Comparison of ENCODE assay signal across 8 cellular contexts in genomic region chr4:153114771-153115321, GRCh38.
DNase-seq lines count a peak whose midpoint lies in the region; ATAC-seq and TF ChIP-seq lines count a peak whose summit lies in the region.

No MANE protein-coding gene starts in this region.

- peak; percentile 70 for DNase-seq in Jurkat, Clone E6-1 (ENCODE audit: low read depth, low spot score)
- peak; percentile 40 for DNase-seq in activated CD8-positive, alpha-beta T cell treated with anti-CD3 and anti-CD28 coated beads, Interleukin-2, amount 10 ng/mL, durations not matched to agents 7 days and 5 days
- DNase-seq in fibroblast of mammary gland (ENCODE audit: low read depth) (peak; percentile 83), psoas muscle (no peak), NCI-H2171 treated with DMSO at 0.1 percent for 48 hours (lab: John Stamatoyannopoulos, UW) (no peak), NCI-H146 treated with DMSO at 0.1 percent for 48 hours (lab: John Stamatoyannopoulos, UW; ENCODE audit: unreplicated experiment) (no peak), right lobe of liver (no peak)
- DNase-seq in stimulated activated CD8-positive, alpha-beta memory T cell treated with anti-CD3 and anti-CD28 coated beads, Interleukin-15, amount 100 ng/mL, for 1 hour (ENCODE audit: low read depth), result peak; percentile 20

- H3K36me3 ChIP-seq in psoas muscle (ENCODE audit: insufficient read depth in 1 of 2, low read depth in 1 of 2) (no peaks in the 10 kb centered on the region), right lobe of liver (no peaks in the 10 kb centered on the region)

- H3K4me3 ChIP-seq in Jurkat, Clone E6-1 (ENCODE audit: low read length), result peak overlapping the region; percentile 2
- H3K4me3 ChIP-seq in fibroblast of mammary gland (ENCODE audit: control insufficient read depth, low read depth, low read length) (no peak overlapping the region), psoas muscle (no peak overlapping the region), right lobe of liver (no peak overlapping the region)

- CTCF ChIA-PET in activated CD8-positive, alpha-beta T cell treated with anti-CD3 and anti-CD28 coated beads, Interleukin-2, amount 10 ng/mL, durations not matched to agents 7 days and 5 days (lab: Charles Lee), result interaction anchor here (0.9 to 9.0 kb wide), 5 partner anchors 12 to 529 kb away, joined by 3 to 108 read pairs (median 10); no protein-coding TSS in a partner anchor

- no peak for TF ChIP-seq CTCF in fibroblast of mammary gland (conservative IDR thresholded peaks at IDR 0.05; ENCODE audit: control insufficient read depth, insufficient read depth, low read depth, low read length)
- TF ChIP-seq CTCF in psoas muscle (IDR thresholded peaks at IDR 0.05), result no peak
- no peak for TF ChIP-seq CTCF in right lobe of liver (IDR thresholded peaks at IDR 0.05)

- no peak for TF ChIP-seq POLR2A in right lobe of liver (IDR thresholded peaks at IDR 0.05)

- H3K27me3 Mint-ChIP-seq in activated CD8-positive, alpha-beta T cell treated with anti-CD3 and anti-CD28 coated beads, Interleukin-2, amount 10 ng/mL, durations not matched to agents 7 days and 5 days (ENCODE audit: low read depth), result peaks cover 24% of the 10 kb centered on the region

- H3K9me3 ChIP-seq in psoas muscle, result no peaks in the 10 kb centered on the region
- H3K9me3 ChIP-seq in right lobe of liver, result no peaks in the 10 kb centered on the region

- H3K4me1 ChIP-seq in psoas muscle (peaks cover 3% of the 10 kb centered on the region), right lobe of liver (no peaks in the 10 kb centered on the region)

- H3K36me3 Mint-ChIP-seq in activated CD8-positive, alpha-beta T cell treated with anti-CD3 and anti-CD28 coated beads, Interleukin-2, amount 10 ng/mL, durations not matched to agents 7 days and 5 days (ENCODE audit: low read depth), result no peaks in the 10 kb centered on the region

- no peak overlapping the region for H3K27ac Mint-ChIP-seq in activated CD8-positive, alpha-beta T cell treated with anti-CD3 and anti-CD28 coated beads, Interleukin-2, amount 10 ng/mL, durations not matched to agents 7 days and 5 days

- H3K4me3 Mint-ChIP-seq in activated CD8-positive, alpha-beta T cell treated with anti-CD3 and anti-CD28 coated beads, Interleukin-2, amount 10 ng/mL, durations not matched to agents 7 days and 5 days, result peak overlapping the region; percentile 17

- POLR2A ChIA-PET in activated CD8-positive, alpha-beta T cell treated with anti-CD3 and anti-CD28 coated beads, Interleukin-2, amount 10 ng/mL, durations not matched to agents 7 days and 5 days (lab: Charles Lee), result interaction anchor here (1.1 to 1.3 kb wide), 2 partner anchors 9 to 29 kb away, joined by 3 read pairs; no protein-coding TSS in a partner anchor

- no peaks in the 10 kb centered on the region for H3K27me3 ChIP-seq in psoas muscle (ENCODE audit: insufficient read depth in 3 of 3, low read length in 2 of 3)
- H3K27me3 ChIP-seq in right lobe of liver, result no peaks in the 10 kb centered on the region

- intact Hi-C loops in psoas muscle (cut with DNase I) (no loop called here), right lobe of liver (cut with DNase I) (no loop called here)

- WGBS in psoas muscle, 3 donors, result 84 to 86% (median 86%) methylated on average over 11 of the region's 11 CpGs
- 78% methylated on average over 7 of the region's 11 CpGs for WGBS in right lobe of liver (ENCODE audit: insufficient coverage, low coverage, low lambda C conversion rate, missing lambda C conversion rate)

- peak; percentile 31 for ATAC-seq in activated CD8-positive, alpha-beta T cell treated with anti-CD3 and anti-CD28 coated beads, Interleukin-2, amount 10 ng/mL, durations not matched to agents 7 days and 5 days
- no peak for ATAC-seq in psoas muscle
- ATAC-seq in right lobe of liver, result no peak

- peaks cover 6% of the 10 kb centered on the region for H3K4me1 Mint-ChIP-seq in activated CD8-positive, alpha-beta T cell treated with anti-CD3 and anti-CD28 coated beads, Interleukin-2, amount 10 ng/mL, durations not matched to agents 7 days and 5 days (ENCODE audit: low read depth)

- H3K27ac ChIP-seq in psoas muscle, result no peak overlapping the region
- no peak overlapping the region for H3K27ac ChIP-seq in right lobe of liver

- no peaks in the 10 kb centered on the region for H3K9me3 Mint-ChIP-seq in activated CD8-positive, alpha-beta T cell treated with anti-CD3 and anti-CD28 coated beads, Interleukin-2, amount 10 ng/mL, durations not matched to agents 7 days and 5 days (ENCODE audit: insufficient read depth)

Comparison
In these comparisons a context has a peak if more than half of its experiments do, and no peak if none do; other contexts are left out.
1. DNase-seq: peak in Jurkat, Clone E6-1 (single experiment), activated CD8-positive, alpha-beta T cell treated with anti-CD3 and anti-CD28 coated beads, Interleukin-2, amount 10 ng/mL, durations not matched to agents 7 days and 5 days (single experiment), fibroblast of mammary gland (single experiment) and stimulated activated CD8-positive, alpha-beta memory T cell treated with anti-CD3 and anti-CD28 coated beads, Interleukin-15, amount 100 ng/mL, for 1 hour (single experiment); none in psoas muscle (0 of 2), NCI-H2171 treated with DMSO at 0.1 percent for 48 hours (single experiment), NCI-H146 treated with DMSO at 0.1 percent for 48 hours (single experiment) and right lobe of liver (0 of 3).